8 cellular contexts compared by ENCODE assay signal in genomic region chr9:120580591-120580896, GRCh38. TPM values are rescaled to one million over a fixed set of nuclear protein-coding genes. Genes with fewer than 3 reads are reported as not detected.
DNase-seq lines count a peak whose midpoint lies in the region; TF ChIP-seq lines count a peak whose summit lies in the region.

No MANE protein-coding gene starts in this region.

- no peak for DNase-seq in CD4-positive, alpha-beta memory T cell
- DNase-seq in MM.1S (no peak), colonic mucosa (no peak), DMS153 (lab: John Stamatoyannopoulos, UW) (no peak), G401 (ENCODE audit: low spot score) (no peak), occipital lobe (lab: John Stamatoyannopoulos, UW) (no peak), foreskin melanocyte (no peak)

- H3K4me2 ChIP-seq in MM.1S (ENCODE audit: low read depth, low read length): peak overlapping the region; percentile 58

- H3K27ac Mint-ChIP-seq in CD4-positive, alpha-beta memory T cell: peak overlapping the region; percentile 53 to 97 (median 91)

- H3K4me1 Mint-ChIP-seq in CD4-positive, alpha-beta memory T cell: peaks cover 29 to 66% (median 48%) of the 10 kb centered on the region in 4 donors

- TF ChIP-seq CTCF in MM.1S (IDR thresholded peaks at IDR 0.05; ENCODE audit: low read length): no peak
- no peak for TF ChIP-seq CTCF in colonic mucosa (IDR thresholded peaks at IDR 0.05)
- TF ChIP-seq CTCF in neutrophil (IDR thresholded peaks at IDR 0.05): no peak

- H3K9me2 ChIP-seq in MM.1S (replicated peaks; ENCODE audit: insufficient read depth, low read length): no peaks in the 10 kb centered on the region

- peaks cover 6 to 23% of the 10 kb centered on the region in 2 donors for H3K36me3 Mint-ChIP-seq in CD4-positive, alpha-beta memory T cell

- H3K27ac ChIP-seq in CD4-positive, alpha-beta memory T cell (ENCODE audit: low read depth, low read length): peak overlapping the region; percentile 69
- H3K27ac ChIP-seq in MM.1S (ENCODE audit: low read length) (peak overlapping the region; percentile 58; the same call in 1 of the 2 replicates), colonic mucosa (no peak overlapping the region), neutrophil (peak overlapping the region; percentile 59)

- CTCF ChIA-PET in CD4-positive, alpha-beta memory T cell (lab: Charles Lee; ENCODE audit: partially characterized antibody): no interaction called here

- peaks cover 20% of the 10 kb centered on the region for H3F3A ChIP-seq in MM.1S (ENCODE audit: insufficient read depth, low read length)

- H3K4me3 ChIP-seq in CD4-positive, alpha-beta memory T cell (ENCODE audit: low read length in 2 of 2): peak overlapping the region; percentile 91 to 97
- peak overlapping the region; percentile 92 for H3K4me3 ChIP-seq in MM.1S (ENCODE audit: low read length)
- peak overlapping the region; percentile 92 for H3K4me3 ChIP-seq in colonic mucosa
- peak overlapping the region; percentile 82 to 84 for H3K4me3 ChIP-seq in neutrophil (ENCODE audit: low read depth in 1 of 2, low read length in 1 of 2)

- H3K9me3 Mint-ChIP-seq in CD4-positive, alpha-beta memory T cell: no peaks in the 10 kb centered on the region

- peak overlapping the region; percentile 92 to 97 (median 94) for H3K4me3 Mint-ChIP-seq in CD4-positive, alpha-beta memory T cell

- H3K27me3 ChIP-seq in CD4-positive, alpha-beta memory T cell (ENCODE audit: insufficient read depth, low read length): no peaks in the 10 kb centered on the region
- H3K27me3 ChIP-seq in MM.1S (replicated peaks; ENCODE audit: insufficient read depth, low read length) (no peaks in the 10 kb centered on the region), colonic mucosa (no peaks in the 10 kb centered on the region), neutrophil (no peaks in the 10 kb centered on the region)

- peak overlapping the region; percentile 96 for H3K9ac ChIP-seq in MM.1S (ENCODE audit: low read length)
- no peak overlapping the region for H3K9ac ChIP-seq in colonic mucosa (ENCODE audit: low read depth in 2 of 2, low read length in 2 of 2)

- no peaks in the 10 kb centered on the region for H3K9me3 ChIP-seq in CD4-positive, alpha-beta memory T cell (ENCODE audit: control insufficient read depth in 1 of 2, low read length in 2 of 2)
- H3K9me3 ChIP-seq in MM.1S (replicated peaks; ENCODE audit: insufficient read depth, low read length): no peaks in the 10 kb centered on the region
- no peaks in the 10 kb centered on the region for H3K9me3 ChIP-seq in colonic mucosa
- no peaks in the 10 kb centered on the region for H3K9me3 ChIP-seq in neutrophil

- no peaks in the 10 kb centered on the region for H3K36me3 ChIP-seq in CD4-positive, alpha-beta memory T cell (ENCODE audit: insufficient read depth, low read length)
- H3K36me3 ChIP-seq in MM.1S (replicated peaks; ENCODE audit: insufficient read depth, low read length) (no peaks in the 10 kb centered on the region; the same call in 1 of the 2 replicates), colonic mucosa (no peaks in the 10 kb centered on the region), neutrophil (no peaks in the 10 kb centered on the region)

- H3K27me3 Mint-ChIP-seq in CD4-positive, alpha-beta memory T cell: no peaks in the 10 kb centered on the region

- no peaks in the 10 kb centered on the region for H4K20me1 ChIP-seq in MM.1S (ENCODE audit: insufficient read depth, low read length)

- intact Hi-C loops in CD4-positive, alpha-beta memory T cell (cut with micrococcal nuclease): loop anchor here (1.0 kb wide), 2 partner anchors 134 to 622 kb away; partner anchors contain the start of gene MEGF9
- intact Hi-C loops in colonic mucosa (cut with DNase I): no loop called here

- POLR2A ChIA-PET in CD4-positive, alpha-beta memory T cell (lab: Charles Lee; ENCODE audit: partially characterized antibody): no interaction called here

- peaks cover 32% of the 10 kb centered on the region for H3K4me1 ChIP-seq in CD4-positive, alpha-beta memory T cell (ENCODE audit: insufficient read depth, low read length)
- H3K4me1 ChIP-seq in MM.1S (ENCODE audit: low read length) (peaks cover 46% of the 10 kb centered on the region), colonic mucosa (peaks cover 8% of the 10 kb centered on the region), neutrophil (ENCODE audit: control insufficient read depth in 1 of 2, insufficient read depth in 1 of 2, low read depth in 1 of 2, low read length in 1 of 2) (peaks cover 15 to 18% of the 10 kb centered on the region in 2 experiments)

- in situ Hi-C loops in G401 (cut with HindIII; ENCODE audit: low sequenced_read_pairs): no loop called here

- H2AFZ ChIP-seq in MM.1S (ENCODE audit: low read length): peak overlapping the region; percentile 86

- H3K79me2 ChIP-seq in MM.1S (ENCODE audit: low read length): peaks cover 58% of the 10 kb centered on the region

RNA-seq across cellular contexts. Expression of gene CDK5RAP2, which starts 0.6 kb away (rescaled TPM):
- total RNA-seq in CD4-positive, alpha-beta memory T cell: 100 to 1,000 TPM in 1 of 2 experiments, 10 to 100 TPM in 1; 88.5 to 102 TPM
- polyA plus RNA-seq in CD4-positive, alpha-beta memory T cell: 10 to 100 TPM in 1 of 2 donors, 1 to 10 TPM in 1; 3.9 to 30.4 TPM
- total RNA-seq in colonic mucosa: 10 to 100 TPM; 31.9 to 45.8 TPM
- total RNA-seq in G401 (2014; rRNA removed; shearing (Covaris generic)): 27.9 and 54.8 TPM in 2 replicates
- 26.8 TPM for total RNA-seq in occipital lobe
